16 cellular contexts compared by ENCODE assay signal in the genomic region with DNA sequence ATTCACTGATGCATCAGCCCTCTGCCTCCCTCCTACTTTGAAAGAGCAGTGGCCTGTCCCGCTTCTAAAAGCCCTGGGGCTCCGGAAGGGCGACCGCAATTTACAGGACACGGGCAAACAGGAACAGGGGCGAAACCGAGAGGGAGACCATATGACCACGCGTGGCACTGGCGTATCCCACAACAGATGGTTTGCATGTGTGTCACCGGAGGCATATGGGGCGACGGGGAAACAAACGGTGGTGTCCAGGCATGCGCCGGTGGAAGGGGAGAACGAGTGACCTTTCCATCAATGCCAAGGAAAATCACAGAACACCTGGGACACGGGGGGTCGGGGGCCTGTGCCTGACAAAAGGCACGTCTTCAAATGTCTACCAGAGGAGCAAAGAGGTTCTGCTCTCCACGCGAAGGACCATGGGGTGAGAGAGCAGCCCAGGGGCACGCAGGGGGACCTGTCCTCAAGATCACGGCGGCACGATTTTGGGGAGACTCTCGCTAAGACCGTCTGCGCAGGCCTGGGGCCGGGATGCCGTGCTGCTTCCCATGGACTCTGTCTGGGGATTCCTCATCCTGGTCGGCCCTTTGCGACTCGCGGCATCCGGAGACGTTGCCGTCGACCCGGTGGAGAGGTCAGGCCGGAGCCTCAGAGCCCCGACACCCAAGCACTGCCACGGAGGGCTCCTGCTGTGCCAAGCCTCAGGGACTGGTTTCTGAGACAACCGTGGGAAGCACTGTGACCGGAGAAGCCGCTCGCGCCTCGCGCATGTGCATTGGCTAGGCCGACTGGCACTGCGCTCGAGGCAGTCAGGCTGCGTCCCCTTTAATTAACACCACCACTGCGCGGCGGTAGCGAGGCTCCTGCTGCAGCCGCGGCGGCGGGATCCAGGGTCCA. TPM values are rescaled to one million over a fixed set of nuclear protein-coding genes. Genes with fewer than 3 reads are reported as not detected.
"Had no signal": no experiment of that assay in that cellular context is flagged by ENCODE, and none has a peak within 500 bp of the region (broad histone marks: within the 10 kb centered on the region; RNA-seq: fewer than 3 reads in every experiment).

No MANE protein-coding gene starts in this region.

- ATAC-seq: left ventricle myocardium superior; pancreas; stimulated activated naive CD8-positive, alpha-beta T cell treated with anti-CD3 and anti-CD28 coated beads, Interleukin-15, amount 100 ng/mL, for 72 hours had no signal

- H3K4me2 ChIP-seq: neural progenitor cell had no signal

- H3K4me3 Mint-ChIP-seq: activated naive CD4-positive, alpha-beta T cell treated with anti-CD3 and anti-CD28 coated beads, Interleukin-2, amount 50 U/mL, for 24 hours; activated T-helper 1 cell treated with anti-CD3 and anti-CD28 coated beads, Interleukin-12 subunit alpha, Interleukin-12 subunit beta, Interleukin-2, Interleukin-4 antibody, amounts not matched to agents 30 ng/mL and 10 ng/mL and 1 ng/mL, durations not matched to agents 14 hours and 24 hours and 36 hours; neural progenitor cell; stimulated activated naive CD8-positive, alpha-beta T cell treated with anti-CD3 and anti-CD28 coated beads, Interleukin-15, amount 100 ng/mL, for 72 hours had no signal

- H3K27me3 ChIP-seq: neural progenitor cell, pancreas, uterus had no signal

- H3K36me3 Mint-ChIP-seq: activated naive CD4-positive, alpha-beta T cell treated with anti-CD3 and anti-CD28 coated beads, Interleukin-2, amount 50 U/mL, for 24 hours had no signal

- DNase-seq: activated CD4-positive, alpha-beta T cell treated with anti-CD3 and anti-CD28 coated beads, Interleukin-2, amount 50 U/mL, for 4 hours; activated CD4-positive, CD25-positive, alpha-beta regulatory T cell treated with anti-CD3 and anti-CD28 coated beads, Interleukin-2, amount 50 U/mL, for 72 hours; esophagus squamous epithelium; foreskin fibroblast; mesendoderm; stimulated activated naive CD8-positive, alpha-beta T cell treated with anti-CD3 and anti-CD28 coated beads, Interleukin-15, amount 100 ng/mL, for 72 hours had no signal

- H3K4me1 ChIP-seq: breast epithelium, esophagus squamous epithelium, neural progenitor cell, pancreas, uterus had no signal

- H3K27me3 Mint-ChIP-seq: activated naive CD4-positive, alpha-beta T cell treated with anti-CD3 and anti-CD28 coated beads, Interleukin-2, amount 50 U/mL, for 24 hours had no signal

- H3K4me3 ChIP-seq: breast epithelium, esophagus squamous epithelium, neural progenitor cell, pancreas, uterus had no signal

- H3K27ac ChIP-seq: breast epithelium, esophagus squamous epithelium, neural progenitor cell, pancreas, uterus had no signal

- H3K4me1 Mint-ChIP-seq: activated naive CD4-positive, alpha-beta T cell treated with anti-CD3 and anti-CD28 coated beads, Interleukin-2, amount 50 U/mL, for 24 hours; neural progenitor cell; stimulated activated naive CD8-positive, alpha-beta T cell treated with anti-CD3 and anti-CD28 coated beads, Interleukin-15, amount 100 ng/mL, for 72 hours had no signal

- H3K9me3 ChIP-seq: pancreas, uterus had no signal

- H3K27ac Mint-ChIP-seq: activated naive CD4-positive, alpha-beta T cell treated with anti-CD3 and anti-CD28 coated beads, Interleukin-2, amount 50 U/mL, for 24 hours; activated T-helper 1 cell treated with anti-CD3 and anti-CD28 coated beads, Interleukin-12 subunit alpha, Interleukin-12 subunit beta, Interleukin-2, Interleukin-4 antibody, amounts not matched to agents 30 ng/mL and 10 ng/mL and 1 ng/mL, durations not matched to agents 14 hours and 24 hours and 36 hours; neural progenitor cell; stimulated activated naive CD8-positive, alpha-beta T cell treated with anti-CD3 and anti-CD28 coated beads, Interleukin-15, amount 100 ng/mL, for 72 hours had no signal

- H3K9ac ChIP-seq: neural progenitor cell had no signal

- H3K9me3 Mint-ChIP-seq: activated naive CD4-positive, alpha-beta T cell treated with anti-CD3 and anti-CD28 coated beads, Interleukin-2, amount 50 U/mL, for 24 hours had no signal

- H3K36me3 ChIP-seq: breast epithelium, esophagus squamous epithelium, neural progenitor cell, pancreas, uterus had no signal

RNA-seq across cellular contexts. Expression of gene KCNJ18, which starts 12.8 kb away (rescaled TPM):
- total RNA-seq: activated T-helper 1 cell treated with anti-CD3 and anti-CD28 coated beads, Interleukin-12 subunit alpha, Interleukin-12 subunit beta, Interleukin-2, Interleukin-4 antibody, amounts not matched to agents 30 ng/mL and 10 ng/mL and 1 ng/mL, durations not matched to agents 14 hours and 24 hours and 36 hours; breast epithelium; chondrocyte; left ventricle myocardium superior; pancreas; renal cortical epithelial cell; skeletal muscle tissue; uterus had no signal
- polyA plus RNA-seq: pancreas had no signal
